Comparison of ENCODE assay signal across 1 cellular context in the genomic region with DNA sequence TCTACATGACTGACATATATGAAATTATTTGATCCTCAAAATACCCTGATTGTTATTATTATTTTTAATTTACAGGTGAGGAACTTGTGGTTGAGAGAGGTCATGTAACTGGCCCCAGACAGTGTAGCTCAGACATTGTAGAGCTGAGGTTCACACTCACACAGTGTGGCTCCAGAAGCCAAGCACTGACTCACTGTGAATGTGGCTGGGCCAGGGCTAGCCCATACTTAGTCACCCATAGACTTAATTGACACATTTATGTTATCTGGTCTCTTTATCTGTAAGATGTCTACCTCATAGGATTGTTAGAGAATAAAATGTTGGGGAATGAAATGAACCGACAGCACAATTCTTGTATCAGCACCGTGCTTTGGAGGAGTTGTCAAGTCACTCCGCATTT.
TF ChIP-seq lines count a peak whose summit lies in the region.

No MANE protein-coding gene starts in this region.

TF ChIP-seq in IMR-90, 13 proteins besides CTCF, POLR2A, EP300 and RAD21:
- TF ChIP-seq MAZ (IDR thresholded peaks at IDR 0.05; ENCODE audit: borderline replicate concordance, low read depth, low read length) (no peak), FOS (IDR thresholded peaks at IDR 0.05; ENCODE audit: low read depth, low read length) (no peak), NFE2L2 (IDR thresholded peaks at IDR 0.05; ENCODE audit: low read depth, low read length) (no peak), MXI1 (IDR thresholded peaks at IDR 0.05; ENCODE audit: borderline replicate concordance, low read depth, low read length) (no peak), RCOR1 (IDR thresholded peaks at IDR 0.05; ENCODE audit: insufficient replicate concordance, low read length) (no peak), BHLHE40 (IDR thresholded peaks at IDR 0.05; ENCODE audit: low read depth, low read length) (no peak), CHD1 (IDR thresholded peaks at IDR 0.05; ENCODE audit: low read depth, low read length) (no peak)
- TF ChIP-seq, protein P1, sequence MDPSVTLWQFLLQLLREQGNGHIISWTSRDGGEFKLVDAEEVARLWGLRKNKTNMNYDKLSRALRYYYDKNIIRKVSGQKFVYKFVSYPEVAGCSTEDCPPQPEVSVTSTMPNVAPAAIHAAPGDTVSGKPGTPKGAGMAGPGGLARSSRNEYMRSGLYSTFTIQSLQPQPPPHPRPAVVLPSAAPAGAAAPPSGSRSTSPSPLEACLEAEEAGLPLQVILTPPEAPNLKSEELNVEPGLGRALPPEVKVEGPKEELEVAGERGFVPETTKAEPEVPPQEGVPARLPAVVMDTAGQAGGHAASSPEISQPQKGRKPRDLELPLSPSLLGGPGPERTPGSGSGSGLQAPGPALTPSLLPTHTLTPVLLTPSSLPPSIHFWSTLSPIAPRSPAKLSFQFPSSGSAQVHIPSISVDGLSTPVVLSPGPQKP (IDR thresholded peaks at IDR 0.05; ENCODE audit: borderline replicate concordance, low read depth, low read length), result no peak
- TF ChIP-seq, protein P2, sequence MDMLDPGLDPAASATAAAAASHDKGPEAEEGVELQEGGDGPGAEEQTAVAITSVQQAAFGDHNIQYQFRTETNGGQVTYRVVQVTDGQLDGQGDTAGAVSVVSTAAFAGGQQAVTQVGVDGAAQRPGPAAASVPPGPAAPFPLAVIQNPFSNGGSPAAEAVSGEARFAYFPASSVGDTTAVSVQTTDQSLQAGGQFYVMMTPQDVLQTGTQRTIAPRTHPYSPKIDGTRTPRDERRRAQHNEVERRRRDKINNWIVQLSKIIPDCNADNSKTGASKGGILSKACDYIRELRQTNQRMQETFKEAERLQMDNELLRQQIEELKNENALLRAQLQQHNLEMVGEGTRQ (IDR thresholded peaks at IDR 0.05; ENCODE audit: low read depth, low read length), result no peak
